ENCODE assay signal across 10 cellular contexts in the genomic region with DNA sequence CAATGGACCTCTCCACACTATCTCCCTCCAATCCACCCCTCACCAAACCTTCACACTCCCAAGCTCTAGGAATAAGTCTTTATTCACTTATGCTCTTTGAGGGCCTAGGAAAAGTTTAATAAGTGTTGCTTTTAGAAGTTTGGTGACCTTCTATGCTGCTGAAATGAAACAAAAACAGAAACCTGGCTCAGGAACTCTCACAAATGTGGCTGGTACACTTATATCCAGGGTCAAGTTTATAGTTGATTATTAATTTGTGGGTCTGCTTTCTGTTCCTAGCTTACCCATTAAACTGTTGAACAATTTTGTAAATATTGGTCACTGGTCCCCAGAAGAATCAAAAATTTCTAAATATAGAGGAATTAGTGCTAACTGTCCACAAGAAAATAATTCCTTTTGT. TPM values are rescaled to one million over a fixed set of nuclear protein-coding genes. Genes with fewer than 3 reads are reported as not detected.
DNase-seq lines count a peak whose midpoint lies in the region; ATAC-seq, FAIRE-seq and TF ChIP-seq lines count a peak whose summit lies in the region.
"Had no signal": no experiment of that assay in that cellular context is flagged by ENCODE, and none has a peak within 500 bp of the region (broad histone marks: within the 10 kb centered on the region; RNA-seq: fewer than 3 reads in every experiment).

No MANE protein-coding gene starts in this region.

- H3K27me3 Mint-ChIP-seq in activated T-helper 2 cell treated with anti-CD3 and anti-CD28 coated beads, Interferon-gamma antibody, Interleukin-2, Interleukin-4, amounts not matched to agents 10 μg/mL and 5 μg/mL and 100 μg/mL, durations not matched to agents 14 hours and 24 hours and 36 hours (ENCODE audit: low read depth): no peaks in the 10 kb centered on the region

- H3K36me3 Mint-ChIP-seq in activated T-helper 2 cell treated with anti-CD3 and anti-CD28 coated beads, Interferon-gamma antibody, Interleukin-2, Interleukin-4, amounts not matched to agents 10 μg/mL and 5 μg/mL and 100 μg/mL, durations not matched to agents 14 hours and 24 hours and 36 hours (ENCODE audit: low read depth): peaks cover 4% of the 10 kb centered on the region

- H3K27ac Mint-ChIP-seq in activated T-helper 2 cell treated with anti-CD3 and anti-CD28 coated beads, Interferon-gamma antibody, Interleukin-2, Interleukin-4, amounts not matched to agents 10 μg/mL and 5 μg/mL and 100 μg/mL, durations not matched to agents 14 hours and 24 hours and 36 hours: peak overlapping the region; percentile 83

- TF ChIP-seq POLR2A in GM12892 (IDR thresholded peaks at IDR 0.05; ENCODE audit: low read depth, low read length): no peak

- intact Hi-C loops in activated T-helper 2 cell treated with anti-CD3 and anti-CD28 coated beads, Interferon-gamma antibody, Interleukin-2, Interleukin-4, amounts not matched to agents 10 μg/mL and 5 μg/mL and 100 μg/mL, durations not matched to agents 14 hours and 24 hours and 36 hours (cut with micrococcal nuclease): loop anchor here (5.0 kb wide), 1 partner anchor 38 kb away; no protein-coding TSS in a partner anchor

- peak overlapping the region; percentile 31 for H3K4me3 Mint-ChIP-seq in activated T-helper 2 cell treated with anti-CD3 and anti-CD28 coated beads, Interferon-gamma antibody, Interleukin-2, Interleukin-4, amounts not matched to agents 10 μg/mL and 5 μg/mL and 100 μg/mL, durations not matched to agents 14 hours and 24 hours and 36 hours (ENCODE audit: low read depth)

- peaks cover 64% of the 10 kb centered on the region for H3K4me1 Mint-ChIP-seq in activated T-helper 2 cell treated with anti-CD3 and anti-CD28 coated beads, Interferon-gamma antibody, Interleukin-2, Interleukin-4, amounts not matched to agents 10 μg/mL and 5 μg/mL and 100 μg/mL, durations not matched to agents 14 hours and 24 hours and 36 hours (ENCODE audit: low read depth)

- ATAC-seq in GM19467 (IDR thresholded peaks at IDR 0.05; ENCODE audit: unreplicated experiment): peak; percentile 80
- peak; percentile 78 for ATAC-seq in HG03095 (IDR thresholded peaks at IDR 0.05; ENCODE audit: unreplicated experiment)
- ATAC-seq: upper lobe of right lung had no signal

- DNase-seq in GM18507 (ENCODE audit: extremely low spot score, insufficient read length, low read depth): peak; percentile 48
- no peak for DNase-seq in activated T-helper 2 cell treated with anti-CD3 and anti-CD28 coated beads, Interferon-gamma antibody, Interleukin-2, Interleukin-4, amounts not matched to agents 10 μg/mL and 5 μg/mL and 100 μg/mL, durations not matched to agents 14 hours and 24 hours and 36 hours (ENCODE audit: low spot score)
- DNase-seq in GM12892 (ENCODE audit: insufficient read length): no peak
- DNase-seq in NCI-H510A treated with DMSO at 0.1 percent for 48 hours (lab: John Stamatoyannopoulos, UW): no peak
- DNase-seq in COLO829 (ENCODE audit: low spot score): no peak
- no peak for DNase-seq in HUDEP-2 (lab: John Stamatoyannopoulos, UW; ENCODE audit: unreplicated experiment in 76 of 76)
- DNase-seq: DMS153, upper lobe of right lung had no signal

- peaks cover 6% of the 10 kb centered on the region for H3K9me3 Mint-ChIP-seq in activated T-helper 2 cell treated with anti-CD3 and anti-CD28 coated beads, Interferon-gamma antibody, Interleukin-2, Interleukin-4, amounts not matched to agents 10 μg/mL and 5 μg/mL and 100 μg/mL, durations not matched to agents 14 hours and 24 hours and 36 hours

- peak; percentile 84 for FAIRE-seq in GM18507 (lab: Jason Lieb, UNC)
- FAIRE-seq in GM12892 (lab: Jason Lieb, UNC): no peak

RNA-seq across cellular contexts. Expression of gene ANKRD44, which starts 14.2 kb away (rescaled TPM):
- total RNA-seq in activated T-helper 2 cell treated with anti-CD3 and anti-CD28 coated beads, Interferon-gamma antibody, Interleukin-2, Interleukin-4, amounts not matched to agents 10 μg/mL and 5 μg/mL and 100 μg/mL, durations not matched to agents 14 hours and 24 hours and 36 hours: 107 and 120 TPM in 2 replicates
- 32.8 TPM for polyA plus RNA-seq in GM12892 (2012; ENCODE audit: missing spikeins)
